Comparison of ENCODE assay signal across 7 cellular contexts in the genomic region with DNA sequence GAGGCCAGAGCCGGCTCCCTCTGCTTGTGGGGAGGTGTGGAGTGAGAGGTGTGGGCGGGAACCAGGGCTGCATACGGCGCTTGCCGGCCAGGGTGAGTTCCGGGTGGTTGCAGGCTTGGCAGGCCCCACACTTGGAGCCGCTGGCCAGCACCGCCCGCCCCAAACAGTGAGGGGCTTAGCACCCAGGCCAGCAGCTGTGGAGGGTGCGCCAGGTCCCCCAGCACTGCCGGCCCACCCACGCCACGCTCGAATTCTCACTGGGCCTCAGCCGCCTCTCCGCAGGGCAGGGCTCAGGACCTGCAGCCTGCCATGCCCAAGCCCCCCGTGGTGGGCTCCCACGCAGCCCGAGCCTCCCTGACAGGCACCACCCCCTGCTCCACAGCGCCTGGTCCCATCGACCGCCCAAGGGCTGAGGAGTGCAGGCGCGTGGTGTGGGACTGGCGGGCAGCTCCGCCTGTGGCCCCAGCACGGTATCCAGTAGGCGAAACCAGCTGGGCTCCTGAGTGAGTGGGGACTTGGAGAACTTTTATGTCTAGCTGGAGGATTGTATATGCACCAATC.
"Had no signal": no experiment of that assay in that cellular context is flagged by ENCODE, and none has a peak within 500 bp of the region (broad histone marks: within the 10 kb centered on the region; RNA-seq: fewer than 3 reads in every experiment).

No MANE protein-coding gene starts in this region.

- H3K4me3 Mint-ChIP-seq: HFFc6 had no signal

- DNase-seq: GOT3, H7, HFFc6, IMR-90, KBM-7 had no signal

- ATAC-seq: HCT116 had no signal

- H3K4me3 ChIP-seq: HAP-1 had no signal

- H3K27ac Mint-ChIP-seq: HFFc6 had no signal

- H3K36me3 ChIP-seq: HAP-1 had no signal
